In genomic region chr21:44972821-44973220, GRCh38 we compare ENCODE assay signal across 21 cellular contexts. TPM values are rescaled to one million over a fixed set of nuclear protein-coding genes. Genes with fewer than 3 reads are reported as not detected.
DNase-seq lines count a peak whose midpoint lies in the region; ATAC-seq and TF ChIP-seq lines count a peak whose summit lies in the region.
"Had no signal": no experiment of that assay in that cellular context is flagged by ENCODE, and none has a peak within 500 bp of the region (broad histone marks: within the 10 kb centered on the region; RNA-seq: fewer than 3 reads in every experiment).

No MANE protein-coding gene starts in this region.

- WGBS in trophoblast cell (ENCODE audit: extremely low coverage, insufficient coverage, insufficient read length) = no CpG with 5 or more reads among the region's 16 CpGs

- H3K23ac ChIP-seq in trophoblast cell (ENCODE audit: low read length) = no peak overlapping the region

- H2AFZ ChIP-seq in GM23338 (no peak overlapping the region), trophoblast cell (ENCODE audit: insufficient read depth, low read length, poor library complexity) (no peak overlapping the region)

- H3K27me3 ChIP-seq in GM23338 (ENCODE audit: insufficient read depth) (no peaks in the 10 kb centered on the region), trophoblast cell (ENCODE audit: insufficient read depth, low read length) (no peaks in the 10 kb centered on the region)
- H3K27me3 ChIP-seq: adrenal gland had no signal

- H3K27ac Mint-ChIP-seq in GM23338 = peak overlapping the region; percentile 89
- H3K27ac Mint-ChIP-seq: stimulated activated naive CD8-positive, alpha-beta T cell treated with anti-CD3 and anti-CD28 coated beads, Interleukin-15, Interleukin-2, amounts not matched to agents 100 ng/mL and 50 ng/mL, for 24 hours; type B pancreatic cell had no signal

- H3K9me3 ChIP-seq in trophoblast cell (ENCODE audit: insufficient read depth, low read depth, low read length) = no peaks in the 10 kb centered on the region
- H3K9me3 ChIP-seq: adrenal gland had no signal

- H3K79me1 ChIP-seq in trophoblast cell (ENCODE audit: low read length) = peaks cover 27% of the 10 kb centered on the region

- H4K20me1 ChIP-seq in GM23338 (replicated peaks; ENCODE audit: insufficient read depth) = peaks cover 14% of the 10 kb centered on the region

- H3K9me3 Mint-ChIP-seq in GM23338 = no peaks in the 10 kb centered on the region
- H3K9me3 Mint-ChIP-seq: stimulated activated naive CD8-positive, alpha-beta T cell treated with anti-CD3 and anti-CD28 coated beads, Interleukin-15, Interleukin-2, amounts not matched to agents 100 ng/mL and 50 ng/mL, for 24 hours; type B pancreatic cell had no signal

- no peak overlapping the region for H3K4ac ChIP-seq in trophoblast cell (ENCODE audit: low read depth, low read length)

- H3K18ac ChIP-seq in trophoblast cell (ENCODE audit: low read length) = no peak overlapping the region

- H3K4me3 ChIP-seq in GM23338 (no peak overlapping the region), NB4 (ENCODE audit: low read depth, low read length) (no peak overlapping the region), coronary artery (no peak overlapping the region), trophoblast cell (ENCODE audit: low read depth, low read length) (no peak overlapping the region)
- H3K4me3 ChIP-seq: adrenal gland had no signal

- POLR2A ChIA-PET in HEK293T (lab: Yijun Ruan, JAX) = no interaction called here

- H3K9me2 ChIP-seq in GM23338 (ENCODE audit: insufficient read depth) = no peaks in the 10 kb centered on the region

- no peak overlapping the region for H2BK120ac ChIP-seq in trophoblast cell (ENCODE audit: insufficient read depth, low read length, poor library complexity)

- DNase-seq in GM23338 (ENCODE audit: low spot score) (no peak), NB4 (ENCODE audit: low read depth) (peak; percentile 48), coronary artery (ENCODE audit: low spot score) (no peak), trophoblast cell (peak; percentile 54 to 62), HEK293T (ENCODE audit: extremely low spot score) (no peak), NCI-H2107 treated with DMSO at 0.1 percent for 48 hours (lab: John Stamatoyannopoulos, UW; ENCODE audit: unreplicated experiment) (no peak), NCI-H1048 (lab: John Stamatoyannopoulos, UW) (no peak)
- DNase-seq in activated CD4-positive, alpha-beta T cell treated with anti-CD3 and anti-CD28 coated beads for 48 hours = no peak
- DNase-seq: activated CD4-positive, alpha-beta T cell treated with anti-CD3 and anti-CD28 coated beads, Interleukin-2, amount 50 U/mL, for 1 hour; activated gamma-delta T cell treated with Interleukin-2 at 50 U/mL for 16 hours; adrenal gland; central memory CD4-positive, alpha-beta T cell; COR-L47; NCI-H1694; NK-92 treated with Interleukin-12 subunit alpha and Interleukin-12 subunit beta, amount 100 ng/mL, for 24 hours; occipital lobe; T-helper 1 cell had no signal

- H3K4me1 Mint-ChIP-seq in GM23338 = peaks cover 18% of the 10 kb centered on the region

- H3K4me1 ChIP-seq in GM23338 (ENCODE audit: insufficient read depth) = no peaks in the 10 kb centered on the region
- H3K4me1 ChIP-seq in trophoblast cell (ENCODE audit: control insufficient read depth in 1 of 2, insufficient read depth in 2 of 2, low read length in 2 of 2) = peaks cover 33 to 44% of the 10 kb centered on the region in 2 experiments

- H4K12ac ChIP-seq in trophoblast cell (ENCODE audit: low read depth, low read length) = no peak overlapping the region

- peak overlapping the region; percentile 13 for H2BK12ac ChIP-seq in trophoblast cell (ENCODE audit: low read length)

- H4K91ac ChIP-seq in trophoblast cell (ENCODE audit: low read depth, low read length) = peak overlapping the region; percentile 3

- H3F3A ChIP-seq in GM23338 (replicated peaks; ENCODE audit: low read depth) = no peaks in the 10 kb centered on the region

- H3K79me2 ChIP-seq in GM23338 (replicated peaks; ENCODE audit: insufficient read depth) (peaks cover 3% of the 10 kb centered on the region; the same call in 1 of the 2 replicates), trophoblast cell (ENCODE audit: control insufficient read depth, insufficient read depth, low read length, poor library complexity) (peaks cover 4% of the 10 kb centered on the region)

- TF ChIP-seq CTCF in GM23338 (conservative IDR thresholded peaks at IDR 0.05; ENCODE audit: low read depth in 2 of 2) (no peak), NB4 (IDR thresholded peaks at IDR 0.05; ENCODE audit: low read depth, low read length) (no peak), coronary artery (IDR thresholded peaks at IDR 0.05) (no peak)

- H3K36me3 Mint-ChIP-seq in GM23338 (ENCODE audit: low read depth) = peaks cover 38% of the 10 kb centered on the region

- peaks cover 6% of the 10 kb centered on the region for H3K27me3 Mint-ChIP-seq in GM23338 (ENCODE audit: insufficient read depth, low read depth, poor library complexity)
- H3K27me3 Mint-ChIP-seq: stimulated activated naive CD8-positive, alpha-beta T cell treated with anti-CD3 and anti-CD28 coated beads, Interleukin-15, Interleukin-2, amounts not matched to agents 100 ng/mL and 50 ng/mL, for 24 hours; type B pancreatic cell had no signal

- H4K8ac ChIP-seq in trophoblast cell (ENCODE audit: low read depth, low read length) = no peak overlapping the region

- H3K27ac ChIP-seq in GM23338 (ENCODE audit: low read depth) = no peak overlapping the region
- H3K27ac ChIP-seq in coronary artery = peak overlapping the region; percentile 35 to 90
- H3K27ac ChIP-seq in trophoblast cell (ENCODE audit: low read depth, low read length) = no peak overlapping the region
- H3K27ac ChIP-seq: adrenal gland had no signal

- CTCF ChIA-PET in HEK293T (lab: Yijun Ruan, JAX) = interaction anchor here (0.6 kb wide), 1 partner anchor 90 kb away, joined by 4 read pairs; no protein-coding TSS in a partner anchor

- no peak overlapping the region for H3K4me2 ChIP-seq in GM23338
- H3K4me2 ChIP-seq in trophoblast cell (ENCODE audit: low read length) = no peak overlapping the region

- no peak overlapping the region for H2BK5ac ChIP-seq in trophoblast cell (ENCODE audit: low read depth, low read length, poor library complexity)

- H3K9ac ChIP-seq in trophoblast cell (ENCODE audit: low read length) = no peak overlapping the region

- no peaks in the 10 kb centered on the region for H3K36me3 ChIP-seq in GM23338 (ENCODE audit: insufficient read depth)
- H3K36me3 ChIP-seq in trophoblast cell (ENCODE audit: control insufficient read depth in 1 of 2, insufficient read depth in 2 of 2, low read length in 2 of 2) = peaks cover 33 to 35% of the 10 kb centered on the region in 2 experiments
- H3K36me3 ChIP-seq: adrenal gland had no signal

- no peak for ATAC-seq in GM23338
- ATAC-seq: right cardiac atrium, Right ventricle myocardium inferior had no signal

- H3K14ac ChIP-seq in trophoblast cell (ENCODE audit: low read length) = peak overlapping the region; percentile 3

- H2AK5ac ChIP-seq in trophoblast cell (ENCODE audit: low read length) = no peak overlapping the region

- H3K4me3 Mint-ChIP-seq in GM23338 = no peak overlapping the region
- H3K4me3 Mint-ChIP-seq: stimulated activated naive CD8-positive, alpha-beta T cell treated with anti-CD3 and anti-CD28 coated beads, Interleukin-15, Interleukin-2, amounts not matched to agents 100 ng/mL and 50 ng/mL, for 24 hours; type B pancreatic cell had no signal

- no peak for TF ChIP-seq POLR2A in NB4 (IDR thresholded peaks at IDR 0.05; ENCODE audit: extremely low read depth, insufficient read length)

TF ChIP-seq in HEK293T, 16 proteins besides CTCF, POLR2A, EP300 and RAD21:
- TF ChIP-seq L3MBTL2 (conservative IDR thresholded peaks at IDR 0.05) (no peak), ARNT (IDR thresholded peaks at IDR 0.05) (no peak), HDGF (IDR thresholded peaks at IDR 0.05; ENCODE audit: borderline replicate concordance) (no peak), ELF4 (IDR thresholded peaks at IDR 0.05) (no peak), NFRKB (IDR thresholded peaks at IDR 0.05) (no peak), PKNOX1 (IDR thresholded peaks at IDR 0.05) (no peak)

RNA-seq across cellular contexts. Expression of gene SLX9, which starts 33.0 kb away (rescaled TPM):
- 36.3 and 41.5 TPM in 2 replicates for total RNA-seq in GM23338 (2014; rRNA removed; shearing (Covaris generic))
- polyA plus RNA-seq in GM23338 (2016; fragmentation: Nextera tagmentation; extraction: Ambion mirVana) = 46.9 and 48.0 TPM in 2 replicates
- polyA plus RNA-seq in trophoblast cell (2013) = 19.1 and 21.1 TPM in 2 replicates

RNA-seq across cellular contexts. Expression of gene ITGB2, which starts 52.1 kb away (rescaled TPM):
- total RNA-seq in GM23338 (2014; rRNA removed; shearing (Covaris generic)) = 0.63 TPM in 1 of 2 replicates, not detected in the other
- 0.40 and 0.44 TPM in 2 replicates for polyA plus RNA-seq in GM23338 (2016; fragmentation: Nextera tagmentation; extraction: Ambion mirVana)
- 0.03 TPM in 2 replicates for polyA plus RNA-seq in trophoblast cell (2013)

Comparison
In these comparisons a context has a peak if more than half of its experiments do, and no peak if none do; other contexts are left out.
1. DNase-seq: peak in NB4 (single experiment) and trophoblast cell (2 of 2); none in GM23338 (single experiment), coronary artery (single experiment), HEK293T (single experiment), NCI-H2107 treated with DMSO at 0.1 percent for 48 hours (single experiment), NCI-H1048 (single experiment) and activated CD4-positive, alpha-beta T cell treated with anti-CD3 and anti-CD28 coated beads for 48 hours (single experiment).
2. H3K27ac ChIP-seq: peak in coronary artery (2 of 2); none in GM23338 (single experiment) and trophoblast cell (single experiment).